13 cellular contexts compared by ENCODE assay signal in genomic region chr5:111280282-111280901, GRCh38. TPM values are rescaled to one million over a fixed set of nuclear protein-coding genes. Genes with fewer than 3 reads are reported as not detected.
DNase-seq lines count a peak whose midpoint lies in the region; ATAC-seq and TF ChIP-seq lines count a peak whose summit lies in the region.
"Had no signal": no experiment of that assay in that cellular context is flagged by ENCODE, and none has a peak within 500 bp of the region (broad histone marks: within the 10 kb centered on the region; RNA-seq: fewer than 3 reads in every experiment).

No MANE protein-coding gene starts in this region.

- H3K36me3 Mint-ChIP-seq in brain, result no peaks in the 10 kb centered on the region
- H3K36me3 Mint-ChIP-seq in activated T-helper 17 cell treated with anti-CD3 and anti-CD28 coated beads, Interleukin-2, amount 50 U/mL, for 72 hours (ENCODE audit: low read depth), result no peaks in the 10 kb centered on the region

- H3K9me3 Mint-ChIP-seq in brain, result no peaks in the 10 kb centered on the region
- H3K9me3 Mint-ChIP-seq in activated T-helper 17 cell treated with anti-CD3 and anti-CD28 coated beads, Interleukin-2, amount 50 U/mL, for 72 hours, result no peaks in the 10 kb centered on the region
- H3K9me3 Mint-ChIP-seq: activated naive CD4-positive, alpha-beta T cell treated with anti-CD3 and anti-CD28 coated beads for 36 hours; CD8-positive, alpha-beta memory T cell had no signal

- ATAC-seq in GM18907 (IDR thresholded peaks at IDR 0.05; ENCODE audit: unreplicated experiment) (peak; percentile 48), HG03342 (IDR thresholded peaks at IDR 0.05; ENCODE audit: unreplicated experiment) (peak; percentile 42), Right ventricle myocardium inferior (no peak)
- no peak for ATAC-seq in activated T-helper 17 cell treated with anti-CD3 and anti-CD28 coated beads, Interleukin-2, amount 50 U/mL, for 72 hours (replicated peaks)

- intact Hi-C loops in Right ventricle myocardium inferior (cut with DNase I), result no loop called here

- H3K4me1 Mint-ChIP-seq in brain, result peaks cover 37% of the 10 kb centered on the region
- H3K4me1 Mint-ChIP-seq in activated T-helper 17 cell treated with anti-CD3 and anti-CD28 coated beads, Interleukin-2, amount 50 U/mL, for 72 hours, result peaks cover 30% of the 10 kb centered on the region

- H3K4me3 Mint-ChIP-seq in brain, result peak overlapping the region in 4 of 5 experiments; percentile 2 to 59 (median 14)
- no peak overlapping the region for H3K4me3 Mint-ChIP-seq in activated T-helper 17 cell treated with anti-CD3 and anti-CD28 coated beads, Interleukin-2, amount 50 U/mL, for 72 hours
- H3K4me3 Mint-ChIP-seq: activated naive CD4-positive, alpha-beta T cell treated with anti-CD3 and anti-CD28 coated beads for 36 hours; CD8-positive, alpha-beta memory T cell had no signal

- TF ChIP-seq CTCF in brain (conservative IDR thresholded peaks at IDR 0.05), result no peak

- DNase-seq in Ammon's horn (ENCODE audit: low spot score) (peak; percentile 49), glomerular visceral epithelial cell (ENCODE audit: extremely low spot score) (no peak), SIG-M5 treated with dmso at 0.1 percent for 504 hours (lab: John Stamatoyannopoulos, UW; ENCODE audit: unreplicated experiment) (no peak), Right ventricle myocardium inferior (ENCODE audit: missing footprints) (no peak)
- DNase-seq: activated naive CD4-positive, alpha-beta T cell treated with anti-CD3 and anti-CD28 coated beads for 36 hours; CD8-positive, alpha-beta memory T cell; foreskin melanocyte; KBM-7; NCI-H1436 treated with DMSO at 0.1 percent for 48 hours had no signal

- no peaks in the 10 kb centered on the region for H3K27me3 Mint-ChIP-seq in brain
- H3K27me3 Mint-ChIP-seq in activated T-helper 17 cell treated with anti-CD3 and anti-CD28 coated beads, Interleukin-2, amount 50 U/mL, for 72 hours, result no peaks in the 10 kb centered on the region
- H3K27me3 Mint-ChIP-seq: CD8-positive, alpha-beta memory T cell had no signal

- peak overlapping the region in 4 of 5 experiments; percentile 63 to 87 (median 68) for H3K27ac Mint-ChIP-seq in brain
- H3K27ac Mint-ChIP-seq in activated T-helper 17 cell treated with anti-CD3 and anti-CD28 coated beads, Interleukin-2, amount 50 U/mL, for 72 hours, result no peak overlapping the region
- H3K27ac Mint-ChIP-seq: activated naive CD4-positive, alpha-beta T cell treated with anti-CD3 and anti-CD28 coated beads for 36 hours had no signal

RNA-seq across cellular contexts. Expression of gene CAMK4, which starts 56.2 kb away (rescaled TPM):
- polyA plus RNA-seq in brain (ENCODE audit: insufficient read depth, low read depth, low replicate concordance), result 6.9 TPM
- total RNA-seq in Right ventricle myocardium inferior, result 0.11 TPM
- total RNA-seq in activated T-helper 17 cell treated with anti-CD3 and anti-CD28 coated beads, Interleukin-2, amount 50 U/mL, for 72 hours, result 10 to 100 TPM; 36.0 to 37.0 TPM

Comparison
In these comparisons a context has a peak if more than half of its experiments do, and no peak if none do; other contexts are left out.
1. ATAC-seq: peak in GM18907 (single experiment) and HG03342 (single experiment); none in Right ventricle myocardium inferior (single experiment) and activated T-helper 17 cell treated with anti-CD3 and anti-CD28 coated beads, Interleukin-2, amount 50 U/mL, for 72 hours (single experiment).
2. RNA of gene CAMK4, which starts 56.2 kb away (total RNA-seq): 36.0 to 37.0 TPM in activated T-helper 17 cell treated with anti-CD3 and anti-CD28 coated beads, Interleukin-2, amount 50 U/mL, for 72 hours; 0.11 TPM in Right ventricle myocardium inferior (single experiment); every median in the first group is over 10 times any median in the second.